ENCODE assay signal across 8 cellular contexts in the genomic region with DNA sequence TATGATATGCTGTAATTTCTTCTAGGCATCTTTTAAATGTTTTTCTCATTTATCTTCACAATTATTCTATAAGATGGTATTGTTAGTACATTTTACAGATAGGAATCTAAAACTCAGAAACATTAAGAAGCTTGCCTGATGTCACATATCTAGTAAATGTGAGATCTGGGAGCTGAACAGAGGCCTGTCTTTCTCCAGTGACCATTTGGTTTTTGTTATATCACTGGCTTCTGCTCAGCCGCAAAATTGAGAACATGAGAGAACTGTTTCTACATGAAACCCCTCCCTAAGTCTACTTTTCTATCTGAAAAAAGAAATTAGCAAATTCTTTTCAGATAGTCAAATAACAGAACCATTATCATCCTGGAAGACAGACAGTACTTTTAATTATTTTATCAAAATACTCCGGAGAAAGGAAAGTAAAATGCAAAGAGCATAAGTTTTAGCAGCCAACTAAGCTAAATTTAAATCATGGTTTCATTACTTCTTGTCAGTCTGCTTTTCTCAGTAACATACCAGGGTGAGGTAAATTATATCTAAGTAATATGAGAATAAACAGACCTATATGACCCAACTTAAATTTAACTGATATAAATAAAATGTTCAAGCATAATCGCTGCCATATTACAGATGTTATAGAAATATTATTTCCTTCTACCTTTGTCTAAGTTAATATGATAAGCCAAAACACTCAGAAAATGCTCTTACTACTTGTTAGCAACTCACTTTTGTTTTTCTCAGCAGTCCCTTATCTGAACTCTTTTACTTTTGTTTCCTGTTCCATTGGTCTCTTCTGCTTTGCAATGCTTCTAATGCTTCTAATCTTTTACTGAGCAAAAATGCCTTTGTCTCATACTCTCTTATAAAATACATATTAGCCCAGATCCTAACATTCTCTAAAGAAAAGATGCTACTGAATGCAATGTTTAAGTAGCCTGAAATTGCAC.
DNase-seq lines count a peak whose midpoint lies in the region; ATAC-seq and TF ChIP-seq lines count a peak whose summit lies in the region.

No MANE protein-coding gene starts in this region.

- H3K27ac ChIP-seq in skeletal muscle tissue (ENCODE audit: low read depth, low read length), result peak overlapping the region; percentile 86

- peaks cover 0 to 7% (median 5%) of the 10 kb centered on the region in 3 donors for H3K4me1 ChIP-seq in skeletal muscle tissue (ENCODE audit: control insufficient read depth in 3 of 3, insufficient read depth in 3 of 3, low read length in 3 of 3)

- no peaks in the 10 kb centered on the region for H3K9me3 ChIP-seq in skeletal muscle tissue (ENCODE audit: control insufficient read depth in 3 of 3, low read length in 3 of 3)

- no peaks in the 10 kb centered on the region for H3K36me3 ChIP-seq in skeletal muscle tissue (ENCODE audit: control insufficient read depth in 3 of 3, insufficient read depth in 3 of 3, low read length in 3 of 3)

- peak overlapping the region in 2 of 3 donors; percentile 37 to 68 for H3K4me3 ChIP-seq in skeletal muscle tissue (ENCODE audit: low read length in 3 of 3)

- DNase-seq in MV-4-11 (lab: John Stamatoyannopoulos, UW) (peak; percentile 56), erythroblast (lab: John Stamatoyannopoulos, UW) (peak; percentile 49 to 56), NCI-H1092 (lab: John Stamatoyannopoulos, UW) (no peak), NCI-H82 treated with DMSO at 0.1 percent for 48 hours (lab: John Stamatoyannopoulos, UW; ENCODE audit: unreplicated experiment) (no peak), GM13977 (ENCODE audit: low spot score) (no peak), mesenteric fat pad (ENCODE audit: low spot score) (no peak)

- ATAC-seq in GM18858 (IDR thresholded peaks at IDR 0.05; ENCODE audit: unreplicated experiment), result peak; percentile 18

- no peak for TF ChIP-seq POLR2A in erythroblast (IDR thresholded peaks at IDR 0.05; ENCODE audit: low read length)

- in situ Hi-C loops in GM13977 (cut with MboI; ENCODE audit: low pct_unique_long_range_greater_than_20kb, low sequenced_read_pairs, unreplicated experiment), result no loop called here

- TF ChIP-seq CTCF in GM13977 (IDR thresholded peaks at IDR 0.05; ENCODE audit: extremely low read depth, insufficient read depth, missing control alignments), result no peak

- no peaks in the 10 kb centered on the region for H3K27me3 ChIP-seq in skeletal muscle tissue (ENCODE audit: control insufficient read depth in 3 of 3, insufficient read depth in 3 of 3, low read length in 3 of 3)

- peak overlapping the region; percentile 33 to 78 (median 73) for H3K9ac ChIP-seq in skeletal muscle tissue (ENCODE audit: low read depth in 1 of 3, low read length in 3 of 3)

Comparison
In these comparisons a context has a peak if more than half of its experiments do, and no peak if none do; other contexts are left out.
1. DNase-seq: peak in MV-4-11 (single experiment) and erythroblast (2 of 2); none in NCI-H1092 (single experiment), NCI-H82 treated with DMSO at 0.1 percent for 48 hours (single experiment), GM13977 (single experiment) and mesenteric fat pad (single experiment).